In genomic region chr18:75454022-75454795, GRCh38 we compare ENCODE assay signal across 1 cellular context.
TF ChIP-seq lines count a peak whose summit lies in the region.

No MANE protein-coding gene starts in this region.

TF ChIP-seq in IMR-90, 13 proteins besides CTCF, POLR2A, EP300 and RAD21:
- peak; percentile 91 for TF ChIP-seq MAFK (IDR thresholded peaks at IDR 0.05; ENCODE audit: low read depth, low read length)
- no peak for TF ChIP-seq BHLHE40 (IDR thresholded peaks at IDR 0.05; ENCODE audit: low read depth, low read length)
